In genomic region chr3:111471851-111472250, GRCh38 we compare ENCODE assay signal across 21 cellular contexts.
"Had no signal": no experiment of that assay in that cellular context is flagged by ENCODE, and none has a peak within 500 bp of the region (broad histone marks: within the 10 kb centered on the region; RNA-seq: fewer than 3 reads in every experiment).

No MANE protein-coding gene starts in this region.

- H3K9me3 Mint-ChIP-seq: effector memory CD8-positive, alpha-beta T cell; neural progenitor cell had no signal

- H3K4me3 ChIP-seq: esophagus muscularis mucosa, hepatocyte, neural progenitor cell, ovary, suprapubic skin, thyroid gland had no signal

- H3K79me2 ChIP-seq: hepatocyte had no signal

- H3K4me2 ChIP-seq: hepatocyte, neural progenitor cell had no signal

- H3K27ac Mint-ChIP-seq: effector memory CD8-positive, alpha-beta T cell; natural killer cell; neural progenitor cell; progenitor cell of endocrine pancreas had no signal

- H2AFZ ChIP-seq: hepatocyte, neural progenitor cell had no signal

- FAIRE-seq: urothelium cell line had no signal

- H3K9me3 ChIP-seq: esophagus muscularis mucosa, ovary, suprapubic skin, thyroid gland had no signal

- H3K4me1 Mint-ChIP-seq: natural killer cell had no signal

- H3K9ac ChIP-seq: neural progenitor cell had no signal

- H3K36me3 ChIP-seq: esophagus muscularis mucosa, neural progenitor cell, ovary, suprapubic skin, thyroid gland had no signal

- H3K4me3 Mint-ChIP-seq: effector memory CD8-positive, alpha-beta T cell; natural killer cell; neural progenitor cell; stimulated activated effector memory CD8-positive, alpha-beta T cell treated with anti-CD3 and anti-CD28 coated beads, Interleukin-12 subunit alpha, Interleukin-12 subunit beta, amount 100 ng/mL, for 72 hours had no signal

- H3K27me3 Mint-ChIP-seq: progenitor cell of endocrine pancreas, type B pancreatic cell had no signal

- H3K27me3 ChIP-seq: esophagus muscularis mucosa, hepatocyte, neural progenitor cell, ovary, suprapubic skin, thyroid gland had no signal

- DNase-seq: effector memory CD8-positive, alpha-beta T cell; head of caudate nucleus; kidney glomerular epithelial cell; natural killer cell; nucleus accumbens; ovary; right cardiac atrium; stimulated activated CD4-positive, alpha-beta T cell treated with anti-CD3 and anti-CD28 coated beads, Interleukin-4, amount 100 ng/mL, for 1 hour; stimulated activated CD8-positive, alpha-beta memory T cell treated with anti-CD3 and anti-CD28 coated beads, Interleukin-4, amount 100 ng/mL, for 48 hours; stimulated activated naive CD8-positive, alpha-beta T cell treated with anti-CD3 and anti-CD28 coated beads, Interleukin-15, Interleukin-2, amounts not matched to agents 100 U/mL and 50 U/mL, for 24 hours; thyroid gland had no signal

- H3K4me1 ChIP-seq: esophagus muscularis mucosa, foreskin keratinocyte, neural progenitor cell, suprapubic skin, thyroid gland had no signal

- ATAC-seq: effector memory CD8-positive, alpha-beta T cell; foreskin keratinocyte; natural killer cell; right cardiac atrium; stimulated activated effector memory CD8-positive, alpha-beta T cell treated with anti-CD3 and anti-CD28 coated beads, Interleukin-12 subunit alpha, Interleukin-12 subunit beta, amount 100 ng/mL, for 72 hours; stimulated activated naive CD8-positive, alpha-beta T cell treated with anti-CD3 and anti-CD28 coated beads, Interleukin-15, Interleukin-2, amounts not matched to agents 100 U/mL and 50 U/mL, for 24 hours had no signal

- H3K36me3 Mint-ChIP-seq: neural progenitor cell; stimulated activated effector memory CD8-positive, alpha-beta T cell treated with anti-CD3 and anti-CD28 coated beads, Interleukin-12 subunit alpha, Interleukin-12 subunit beta, amount 100 ng/mL, for 72 hours had no signal

- H3K27ac ChIP-seq: epithelial cell of prostate, esophagus muscularis mucosa, foreskin keratinocyte, hepatocyte, neural progenitor cell, ovary, suprapubic skin, thyroid gland had no signal
